In the genomic region with DNA sequence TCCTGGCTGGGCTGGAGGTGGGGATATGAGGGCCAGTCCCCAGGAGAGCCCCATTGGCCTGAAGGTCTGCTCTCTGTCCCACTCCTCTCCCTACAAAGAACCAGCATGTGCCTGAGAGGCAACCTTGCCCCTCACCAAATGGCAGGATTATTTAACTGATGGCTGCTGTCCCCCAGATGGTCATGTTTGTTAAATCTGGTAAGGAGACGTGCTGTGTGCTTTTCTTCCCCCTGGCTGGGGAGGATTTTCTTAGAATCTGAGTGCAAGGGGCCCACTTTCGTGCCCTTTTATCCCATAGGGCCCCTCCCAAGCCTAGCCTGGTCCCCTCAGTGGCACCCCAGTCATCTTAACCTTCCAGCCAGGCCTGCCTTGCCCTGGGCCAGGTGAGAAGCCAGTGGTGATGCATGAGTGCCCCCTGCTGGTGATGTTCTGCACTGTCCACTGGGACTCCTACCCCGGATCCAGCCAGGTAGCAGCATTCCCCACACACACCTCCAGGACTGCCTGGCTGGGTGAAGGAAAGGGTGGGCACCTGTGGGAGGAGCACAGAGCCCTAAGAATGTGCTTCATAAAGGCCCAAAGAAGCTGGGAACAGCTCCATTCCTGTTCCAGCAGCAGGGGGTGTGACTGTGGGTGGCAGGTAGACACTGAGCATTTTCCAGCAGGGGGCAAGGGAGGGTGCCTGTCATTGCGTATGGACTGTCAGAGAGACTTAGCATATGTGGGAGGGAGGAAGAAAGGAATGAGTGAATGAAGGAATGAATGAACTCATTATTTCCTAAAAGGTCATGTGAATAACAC, we compare ENCODE assay signal across 8 cellular contexts. TPM values are rescaled to one million over a fixed set of nuclear protein-coding genes. Genes with fewer than 3 reads are reported as not detected.
DNase-seq lines count a peak whose midpoint lies in the region; ATAC-seq and TF ChIP-seq lines count a peak whose summit lies in the region.

No MANE protein-coding gene starts in this region.

- H3K36me3 ChIP-seq in Peyer's patch (no peaks in the 10 kb centered on the region), ovary (no peaks in the 10 kb centered on the region), transverse colon (no peaks in the 10 kb centered on the region)

- H3K9me3 Mint-ChIP-seq in activated T-helper 1 cell treated with anti-CD3 and anti-CD28 coated beads, Interleukin-12 subunit alpha, Interleukin-12 subunit beta, Interleukin-2, Interleukin-4 antibody, amounts not matched to agents 30 ng/mL and 10 ng/mL and 1 ng/mL, durations not matched to agents 14 hours and 24 hours and 36 hours = no peaks in the 10 kb centered on the region

- no peak overlapping the region for H3K27ac Mint-ChIP-seq in activated T-helper 1 cell treated with anti-CD3 and anti-CD28 coated beads, Interleukin-12 subunit alpha, Interleukin-12 subunit beta, Interleukin-2, Interleukin-4 antibody, amounts not matched to agents 30 ng/mL and 10 ng/mL and 1 ng/mL, durations not matched to agents 14 hours and 24 hours and 36 hours

- in situ Hi-C loops in transverse colon (cut with MboI; ENCODE audit: low pct_ligation_motif_present in 1 of 4, low pct_unique_long_range_greater_than_20kb in 1 of 4, low sequenced_read_pairs in 3 of 4) = loop anchor here in 1 of 4 donors (10.0 kb wide), 1 partner anchor 142 kb away; no protein-coding TSS in a partner anchor

- WGBS in ovary, 3 donors = 38 to 46% (median 42%) methylated on average over 4 of the region's 4 CpGs
- 38% methylated on average over 4 of the region's 4 CpGs; no CpG with 5 or more reads in 1 of the 2 donors for WGBS in transverse colon (ENCODE audit: low coverage in 1 of 2), 2 donors

- peak; percentile 68 to 98 (median 92) for TF ChIP-seq CTCF in Peyer's patch (IDR thresholded peaks at IDR 0.05)
- TF ChIP-seq CTCF in foreskin keratinocyte (conservative IDR thresholded peaks at IDR 0.05) = peak; percentile 97
- TF ChIP-seq CTCF in ovary (IDR thresholded peaks at IDR 0.05) = peak in 1 of 3 donors; percentile 18
- peak; percentile 76 to 96 (median 90) for TF ChIP-seq CTCF in transverse colon (IDR thresholded peaks at IDR 0.05)

- H3K4me3 Mint-ChIP-seq in activated T-helper 1 cell treated with anti-CD3 and anti-CD28 coated beads, Interleukin-12 subunit alpha, Interleukin-12 subunit beta, Interleukin-2, Interleukin-4 antibody, amounts not matched to agents 30 ng/mL and 10 ng/mL and 1 ng/mL, durations not matched to agents 14 hours and 24 hours and 36 hours = no peak overlapping the region

- TF ChIP-seq EP300 in ovary (IDR thresholded peaks at IDR 0.05) (no peak), transverse colon (IDR thresholded peaks at IDR 0.05; ENCODE audit: low read depth) (no peak)

- DNase-seq in COLO829 (ENCODE audit: low spot score) (peak; percentile 61), Peyer's patch (peak; percentile 78 to 92 (median 89)), foreskin keratinocyte (peak; percentile 37 to 54), ovary (peak; percentile 15 to 61 (median 46)), transverse colon (peak; percentile 84), mesenteric fat pad (ENCODE audit: low spot score) (no peak)
- DNase-seq in activated T-helper 1 cell treated with anti-CD3 and anti-CD28 coated beads, Interleukin-12 subunit alpha, Interleukin-12 subunit beta, Interleukin-2, Interleukin-4 antibody, amounts not matched to agents 30 ng/mL and 10 ng/mL and 1 ng/mL, durations not matched to agents 14 hours and 24 hours and 36 hours (ENCODE audit: low spot score) = peak; percentile 75

- no peaks in the 10 kb centered on the region for H3K27me3 ChIP-seq in Peyer's patch
- no peaks in the 10 kb centered on the region for H3K27me3 ChIP-seq in foreskin keratinocyte
- no peaks in the 10 kb centered on the region for H3K27me3 ChIP-seq in ovary
- H3K27me3 ChIP-seq in transverse colon = peaks cover 7% of the 10 kb centered on the region

- H3K4me3 ChIP-seq in Peyer's patch = no peak overlapping the region
- no peak overlapping the region for H3K4me3 ChIP-seq in ovary
- H3K4me3 ChIP-seq in transverse colon = no peak overlapping the region

- intact Hi-C loops in activated T-helper 1 cell treated with anti-CD3 and anti-CD28 coated beads, Interleukin-12 subunit alpha, Interleukin-12 subunit beta, Interleukin-2, Interleukin-4 antibody, amounts not matched to agents 30 ng/mL and 10 ng/mL and 1 ng/mL, durations not matched to agents 14 hours and 24 hours and 36 hours (cut with micrococcal nuclease) = loop anchor here (1.0 to 2.0 kb wide), 3 partner anchors 140 to 378 kb away; no protein-coding TSS in a partner anchor
- intact Hi-C loops in ovary (cut with DNase I) (no loop called here), transverse colon (cut with DNase I; ENCODE audit: low total_unique reads) (loop anchor here (2.0 kb wide), 1 partner anchor 140 kb away; no protein-coding TSS in a partner anchor)

- ATAC-seq in HG03097 (IDR thresholded peaks at IDR 0.05; ENCODE audit: low FRiP score, unreplicated experiment) = peak; percentile 61
- ATAC-seq in foreskin keratinocyte = peak; percentile 79

- no peak for TF ChIP-seq POLR2A in Peyer's patch (IDR thresholded peaks at IDR 0.05)
- TF ChIP-seq POLR2A in ovary (IDR thresholded peaks at IDR 0.05) = no peak
- TF ChIP-seq POLR2A in transverse colon (IDR thresholded peaks at IDR 0.05) = no peak

- peaks cover 6% of the 10 kb centered on the region for H3K36me3 Mint-ChIP-seq in activated T-helper 1 cell treated with anti-CD3 and anti-CD28 coated beads, Interleukin-12 subunit alpha, Interleukin-12 subunit beta, Interleukin-2, Interleukin-4 antibody, amounts not matched to agents 30 ng/mL and 10 ng/mL and 1 ng/mL, durations not matched to agents 14 hours and 24 hours and 36 hours (ENCODE audit: low read depth)

- H3K4me1 ChIP-seq in Peyer's patch (peaks cover 0 to 13% (median 3%) of the 10 kb centered on the region in 4 donors), foreskin keratinocyte (peaks cover 5% of the 10 kb centered on the region), ovary (ENCODE audit: insufficient read depth) (peaks cover 3% of the 10 kb centered on the region), transverse colon (peaks cover 0 to 4% (median 0%) of the 10 kb centered on the region in 4 donors)

- peaks cover 18% of the 10 kb centered on the region for H3K4me1 Mint-ChIP-seq in activated T-helper 1 cell treated with anti-CD3 and anti-CD28 coated beads, Interleukin-12 subunit alpha, Interleukin-12 subunit beta, Interleukin-2, Interleukin-4 antibody, amounts not matched to agents 30 ng/mL and 10 ng/mL and 1 ng/mL, durations not matched to agents 14 hours and 24 hours and 36 hours (ENCODE audit: low read depth)

- H3K9me3 ChIP-seq in Peyer's patch = no peaks in the 10 kb centered on the region
- no peaks in the 10 kb centered on the region for H3K9me3 ChIP-seq in ovary
- H3K9me3 ChIP-seq in transverse colon = no peaks in the 10 kb centered on the region

- H3K27me3 Mint-ChIP-seq in activated T-helper 1 cell treated with anti-CD3 and anti-CD28 coated beads, Interleukin-12 subunit alpha, Interleukin-12 subunit beta, Interleukin-2, Interleukin-4 antibody, amounts not matched to agents 30 ng/mL and 10 ng/mL and 1 ng/mL, durations not matched to agents 14 hours and 24 hours and 36 hours (ENCODE audit: insufficient read depth) = no peaks in the 10 kb centered on the region

- H3K27ac ChIP-seq in Peyer's patch (no peak overlapping the region), foreskin keratinocyte (no peak overlapping the region), ovary (no peak overlapping the region), transverse colon (no peak overlapping the region)

RNA-seq across cellular contexts. Expression of a gene that starts 28.9 kb away (rescaled TPM):
- total RNA-seq in Peyer's patch = 10 to 100 TPM; 12.4 to 47.0 (median 26.5) TPM
- total RNA-seq in activated T-helper 1 cell treated with anti-CD3 and anti-CD28 coated beads, Interleukin-12 subunit alpha, Interleukin-12 subunit beta, Interleukin-2, Interleukin-4 antibody, amounts not matched to agents 30 ng/mL and 10 ng/mL and 1 ng/mL, durations not matched to agents 14 hours and 24 hours and 36 hours = 213 and 214 TPM in 2 replicates
- total RNA-seq in foreskin keratinocyte = 4.2 and 5.5 TPM in 2 replicates
- polyA plus RNA-seq in foreskin keratinocyte = 5.7 and 6.1 TPM in 2 replicates
- total RNA-seq in ovary = 10 to 100 TPM in 1 of 7 donors, 1 to 10 TPM in 6; 4.4 to 11.1 (median 7.1) TPM
- 1 to 10 TPM; 4.7 to 7.1 TPM for polyA plus RNA-seq in ovary
- total RNA-seq in transverse colon = 10 to 100 TPM in 3 of 4 donors, 1 to 10 TPM in 1; 2.8 to 26.4 (median 15.7) TPM
- total RNA-seq in mesenteric fat pad = 33.6 TPM

RNA-seq across cellular contexts. Expression of a gene that starts 30.0 kb away (rescaled TPM):
- total RNA-seq in Peyer's patch = under 1 TPM in 1 of 4 donors, not detected in 3; under 0.01 TPM
- 0.05 and 0.08 TPM in 2 replicates for total RNA-seq in activated T-helper 1 cell treated with anti-CD3 and anti-CD28 coated beads, Interleukin-12 subunit alpha, Interleukin-12 subunit beta, Interleukin-2, Interleukin-4 antibody, amounts not matched to agents 30 ng/mL and 10 ng/mL and 1 ng/mL, durations not matched to agents 14 hours and 24 hours and 36 hours
- 0.88 and 0.95 TPM in 2 replicates for total RNA-seq in foreskin keratinocyte
- 0.44 and 0.46 TPM in 2 replicates for polyA plus RNA-seq in foreskin keratinocyte
- total RNA-seq in ovary = under 1 TPM in 2 of 7 donors, not detected in 5; 0.02 to 0.03 TPM
- under 1 TPM; 0.01 to 0.05 TPM for polyA plus RNA-seq in ovary
- under 1 TPM in 2 of 4 donors, not detected in 2; under 0.01 TPM for total RNA-seq in transverse colon
- not detected for total RNA-seq in mesenteric fat pad

Comparison
In these comparisons a context has a peak if more than half of its experiments do, and no peak if none do; other contexts are left out.
1. intact Hi-C loops: an anchor here in activated T-helper 1 cell treated with anti-CD3 and anti-CD28 coated beads, Interleukin-12 subunit alpha, Interleukin-12 subunit beta, Interleukin-2, Interleukin-4 antibody, amounts not matched to agents 30 ng/mL and 10 ng/mL and 1 ng/mL, durations not matched to agents 14 hours and 24 hours and 36 hours (1.0 to 2.0 kb wide) and transverse colon (2.0 kb wide); none called in ovary.